ENCODE assay signal across 32 cellular contexts in the genomic region with DNA sequence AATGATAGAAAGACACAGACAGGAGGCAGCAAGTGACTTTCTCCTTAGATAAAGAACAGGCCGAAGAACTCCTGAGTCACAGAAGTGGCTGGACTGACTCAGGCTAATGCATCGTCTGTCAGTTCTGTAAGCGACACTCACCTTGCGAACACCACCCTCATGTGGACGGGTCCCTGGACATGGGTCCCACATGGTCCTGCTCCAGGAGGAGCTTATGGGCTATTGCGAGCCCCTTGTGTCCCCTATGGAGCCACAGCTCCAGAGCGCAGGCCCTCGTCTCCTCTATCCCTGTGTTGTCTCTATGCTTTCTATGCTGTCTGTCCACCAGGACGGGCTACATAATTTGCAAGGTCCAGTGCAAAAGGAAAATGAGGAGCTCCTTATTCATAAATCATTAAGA.
"Had no signal": no experiment of that assay in that cellular context is flagged by ENCODE, and none has a peak within 500 bp of the region (broad histone marks: within the 10 kb centered on the region; RNA-seq: fewer than 3 reads in every experiment).

No MANE protein-coding gene starts in this region.

- H3K9me3 Mint-ChIP-seq: activated CD4-positive, alpha-beta T cell treated with anti-CD3 and anti-CD28 coated beads, Interleukin-2, amount 10 ng/mL, durations not matched to agents 7 days and 5 days; activated CD8-positive, alpha-beta T cell treated with anti-CD3 and anti-CD28 coated beads for 36 hours; activated T-cell treated with anti-CD3 and anti-CD28 coated beads, Interleukin-2, amount 50 U/mL, for 4 hours; activated T-helper 17 cell treated with anti-CD3 and anti-CD28 coated beads, Interleukin-2, amount 50 U/mL, for 72 hours; central memory CD8-positive, alpha-beta T cell; dendritic cell treated with granulocyte-macrophage colony-stimulating factor and Interleukin-4, amounts not matched to agents 40 ng/mL and 50 ng/mL, for 4 days; effector memory CD8-positive, alpha-beta T cell; WTC11 had no signal

- H3K27ac Mint-ChIP-seq: activated CD4-positive, alpha-beta T cell treated with anti-CD3 and anti-CD28 coated beads, Interleukin-2, amount 10 ng/mL, durations not matched to agents 7 days and 5 days; activated CD8-positive, alpha-beta T cell treated with anti-CD3 and anti-CD28 coated beads for 36 hours; activated naive CD8-positive, alpha-beta T cell; activated T-helper 17 cell treated with anti-CD3 and anti-CD28 coated beads, Interleukin-2, amount 50 U/mL, for 72 hours; dendritic cell treated with granulocyte-macrophage colony-stimulating factor and Interleukin-4, amounts not matched to agents 40 ng/mL and 50 ng/mL, for 4 days; effector memory CD8-positive, alpha-beta T cell; WTC11 had no signal

- H3K27me3 ChIP-seq: brain microvascular endothelial cell, gastroesophageal sphincter had no signal

- FAIRE-seq: astrocyte, bronchial epithelial cell, endometrium, endothelial cell of umbilical vein had no signal

- H3K36me3 Mint-ChIP-seq: activated naive CD8-positive, alpha-beta T cell; WTC11 had no signal

- DNase-seq: activated CD4-positive, alpha-beta T cell treated with anti-CD3 and anti-CD28 coated beads for 1 hour; activated CD4-positive, alpha-beta T cell treated with anti-CD3 and anti-CD28 coated beads for 4 hours; activated CD4-positive, alpha-beta T cell treated with anti-CD3 and anti-CD28 coated beads, Interleukin-2, amount 10 ng/mL, durations not matched to agents 7 days and 5 days; activated CD4-positive, alpha-beta T cell treated with anti-CD3 and anti-CD28 coated beads, Interleukin-2, amount 50 U/mL, for 4 hours; activated CD8-positive, alpha-beta memory T cell treated with anti-CD3 and anti-CD28 coated beads for 24 hours; activated CD8-positive, alpha-beta T cell treated with anti-CD3 and anti-CD28 coated beads for 36 hours; activated effector memory CD4-positive, alpha-beta T cell treated with Interleukin-2 at 50 U/mL for 16 hours; activated gamma-delta T cell treated with Interleukin-2 at 50 U/mL for 16 hours; activated naive CD4-positive, alpha-beta T cell treated with anti-CD3 and anti-CD28 coated beads, Interleukin-2, amount 50 U/mL, for 16 hours; activated naive CD4-positive, alpha-beta T cell treated with Interleukin-2 at 50 U/mL for 16 hours; activated T-cell treated with anti-CD3 and anti-CD28 coated beads, Interleukin-2, amount 50 U/mL, for 4 hours; amniotic stem cell; anterior cingulate cortex; brain microvascular endothelial cell; effector CD4-positive, alpha-beta T cell; effector memory CD8-positive, alpha-beta T cell; esophagus squamous epithelium; foreskin melanocyte; T-helper 2 cell had no signal

- H3K9me3 ChIP-seq: esophagus squamous epithelium, gastroesophageal sphincter had no signal

- H3K27me3 Mint-ChIP-seq: activated CD4-positive, alpha-beta T cell treated with anti-CD3 and anti-CD28 coated beads, Interleukin-2, amount 10 ng/mL, durations not matched to agents 7 days and 5 days had no signal

- H3K4me1 Mint-ChIP-seq: activated CD4-positive, alpha-beta T cell treated with anti-CD3 and anti-CD28 coated beads, Interleukin-2, amount 10 ng/mL, durations not matched to agents 7 days and 5 days; activated T-helper 17 cell treated with anti-CD3 and anti-CD28 coated beads, Interleukin-2, amount 50 U/mL, for 72 hours; central memory CD8-positive, alpha-beta T cell had no signal

- H3K36me3 ChIP-seq: brain microvascular endothelial cell, esophagus squamous epithelium, gastroesophageal sphincter had no signal

- H3K4me3 ChIP-seq: coronary artery, esophagus squamous epithelium, gastroesophageal sphincter had no signal

- H3K4me3 Mint-ChIP-seq: activated CD4-positive, alpha-beta T cell treated with anti-CD3 and anti-CD28 coated beads, Interleukin-2, amount 10 ng/mL, durations not matched to agents 7 days and 5 days; activated CD8-positive, alpha-beta T cell treated with anti-CD3 and anti-CD28 coated beads for 36 hours; activated naive CD8-positive, alpha-beta T cell; activated T-cell treated with anti-CD3 and anti-CD28 coated beads, Interleukin-2, amount 50 U/mL, for 4 hours; activated T-helper 17 cell treated with anti-CD3 and anti-CD28 coated beads, Interleukin-2, amount 50 U/mL, for 72 hours; central memory CD8-positive, alpha-beta T cell; dendritic cell treated with granulocyte-macrophage colony-stimulating factor and Interleukin-4, amounts not matched to agents 40 ng/mL and 50 ng/mL, for 4 days; effector memory CD8-positive, alpha-beta T cell; WTC11 had no signal

- H3K27ac ChIP-seq: brain microvascular endothelial cell, coronary artery, epithelial cell of prostate, esophagus squamous epithelium, gastroesophageal sphincter, VCaP had no signal
